ENCODE assay signal across 2 cellular contexts in genomic region chr7:80186721-80187120, GRCh38.
A peak's percentile ranks its signal among the peaks of the same experiment; 100 is the strongest.
TF ChIP-seq lines count a peak whose summit lies in the region.

No MANE protein-coding gene starts in this region.

TF ChIP-seq in HCT116, 20 proteins besides CTCF, POLR2A, EP300 and RAD21 (continued from another document):
- TF ChIP-seq TCF7L2 (IDR thresholded peaks at IDR 0.05; ENCODE audit: borderline replicate concordance, extremely low read depth, insufficient read depth, insufficient read length) (no peak), SIN3A (IDR thresholded peaks at IDR 0.05; ENCODE audit: low read depth) (no peak), EZH2phosphoT487 (IDR thresholded peaks at IDR 0.05; ENCODE audit: borderline replicate concordance) (no peak), EGR1 (IDR thresholded peaks at IDR 0.05; ENCODE audit: low read depth) (no peak), JUND (IDR thresholded peaks at IDR 0.05) (no peak), POLR2AphosphoS5 (IDR thresholded peaks at IDR 0.05; ENCODE audit: low read depth, low read length) (no peak), ZNF274 (IDR thresholded peaks at IDR 0.05; ENCODE audit: low read depth, low read length) (no peak), ELF1 (IDR thresholded peaks at IDR 0.05; ENCODE audit: borderline replicate concordance, low read depth) (no peak)
- TF ChIP-seq, protein P1, sequence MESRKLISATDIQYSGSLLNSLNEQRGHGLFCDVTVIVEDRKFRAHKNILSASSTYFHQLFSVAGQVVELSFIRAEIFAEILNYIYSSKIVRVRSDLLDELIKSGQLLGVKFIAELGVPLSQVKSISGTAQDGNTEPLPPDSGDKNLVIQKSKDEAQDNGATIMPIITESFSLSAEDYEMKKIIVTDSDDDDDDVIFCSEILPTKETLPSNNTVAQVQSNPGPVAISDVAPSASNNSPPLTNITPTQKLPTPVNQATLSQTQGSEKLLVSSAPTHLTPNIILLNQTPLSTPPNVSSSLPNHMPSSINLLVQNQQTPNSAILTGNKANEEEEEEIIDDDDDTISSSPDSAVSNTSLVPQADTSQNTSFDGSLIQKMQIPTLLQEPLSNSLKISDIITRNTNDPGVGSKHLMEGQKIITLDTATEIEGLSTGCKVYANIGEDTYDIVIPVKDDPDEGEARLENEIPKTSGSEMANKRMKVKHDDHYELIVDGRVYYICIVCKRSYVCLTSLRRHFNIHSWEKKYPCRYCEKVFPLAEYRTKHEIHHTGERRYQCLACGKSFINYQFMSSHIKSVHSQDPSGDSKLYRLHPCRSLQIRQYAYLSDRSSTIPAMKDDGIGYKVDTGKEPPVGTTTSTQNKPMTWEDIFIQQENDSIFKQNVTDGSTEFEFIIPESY (IDR thresholded peaks at IDR 0.05; ENCODE audit: extremely low read depth, insufficient replicate concordance, low read length) = no peak
- TF ChIP-seq, protein P2, sequence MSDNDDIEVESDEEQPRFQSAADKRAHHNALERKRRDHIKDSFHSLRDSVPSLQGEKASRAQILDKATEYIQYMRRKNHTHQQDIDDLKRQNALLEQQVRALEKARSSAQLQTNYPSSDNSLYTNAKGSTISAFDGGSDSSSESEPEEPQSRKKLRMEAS (IDR thresholded peaks at IDR 0.05) = no peak
- TF ChIP-seq, protein P3, sequence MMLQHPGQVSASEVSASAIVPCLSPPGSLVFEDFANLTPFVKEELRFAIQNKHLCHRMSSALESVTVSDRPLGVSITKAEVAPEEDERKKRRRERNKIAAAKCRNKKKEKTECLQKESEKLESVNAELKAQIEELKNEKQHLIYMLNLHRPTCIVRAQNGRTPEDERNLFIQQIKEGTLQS (IDR thresholded peaks at IDR 0.05) = no peak
- TF ChIP-seq, protein P4, sequence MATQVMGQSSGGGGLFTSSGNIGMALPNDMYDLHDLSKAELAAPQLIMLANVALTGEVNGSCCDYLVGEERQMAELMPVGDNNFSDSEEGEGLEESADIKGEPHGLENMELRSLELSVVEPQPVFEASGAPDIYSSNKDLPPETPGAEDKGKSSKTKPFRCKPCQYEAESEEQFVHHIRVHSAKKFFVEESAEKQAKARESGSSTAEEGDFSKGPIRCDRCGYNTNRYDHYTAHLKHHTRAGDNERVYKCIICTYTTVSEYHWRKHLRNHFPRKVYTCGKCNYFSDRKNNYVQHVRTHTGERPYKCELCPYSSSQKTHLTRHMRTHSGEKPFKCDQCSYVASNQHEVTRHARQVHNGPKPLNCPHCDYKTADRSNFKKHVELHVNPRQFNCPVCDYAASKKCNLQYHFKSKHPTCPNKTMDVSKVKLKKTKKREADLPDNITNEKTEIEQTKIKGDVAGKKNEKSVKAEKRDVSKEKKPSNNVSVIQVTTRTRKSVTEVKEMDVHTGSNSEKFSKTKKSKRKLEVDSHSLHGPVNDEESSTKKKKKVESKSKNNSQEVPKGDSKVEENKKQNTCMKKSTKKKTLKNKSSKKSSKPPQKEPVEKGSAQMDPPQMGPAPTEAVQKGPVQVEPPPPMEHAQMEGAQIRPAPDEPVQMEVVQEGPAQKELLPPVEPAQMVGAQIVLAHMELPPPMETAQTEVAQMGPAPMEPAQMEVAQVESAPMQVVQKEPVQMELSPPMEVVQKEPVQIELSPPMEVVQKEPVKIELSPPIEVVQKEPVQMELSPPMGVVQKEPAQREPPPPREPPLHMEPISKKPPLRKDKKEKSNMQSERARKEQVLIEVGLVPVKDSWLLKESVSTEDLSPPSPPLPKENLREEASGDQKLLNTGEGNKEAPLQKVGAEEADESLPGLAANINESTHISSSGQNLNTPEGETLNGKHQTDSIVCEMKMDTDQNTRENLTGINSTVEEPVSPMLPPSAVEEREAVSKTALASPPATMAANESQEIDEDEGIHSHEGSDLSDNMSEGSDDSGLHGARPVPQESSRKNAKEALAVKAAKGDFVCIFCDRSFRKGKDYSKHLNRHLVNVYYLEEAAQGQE (IDR thresholded peaks at IDR 0.05; ENCODE audit: low read depth) = no peak

TF ChIP-seq in SK-N-SH, 30 proteins besides CTCF, POLR2A, EP300 and RAD21 (continued from another document):
- TF ChIP-seq, protein P1 (IDR thresholded peaks at IDR 0.05; ENCODE audit: borderline replicate concordance, low read depth) = no peak
- TF ChIP-seq IRF3 (IDR thresholded peaks at IDR 0.05; ENCODE audit: low read depth, low read length) (no peak), NFIC (IDR thresholded peaks at IDR 0.05; ENCODE audit: borderline replicate concordance) (0 out of 2 replicates have a peak, but pooled peaks have one; percentile 27), TEAD4 (IDR thresholded peaks at IDR 0.05; ENCODE audit: borderline replicate concordance, insufficient read depth) (no peak), JUND (IDR thresholded peaks at IDR 0.05) (no peak)
